In the genomic region with DNA sequence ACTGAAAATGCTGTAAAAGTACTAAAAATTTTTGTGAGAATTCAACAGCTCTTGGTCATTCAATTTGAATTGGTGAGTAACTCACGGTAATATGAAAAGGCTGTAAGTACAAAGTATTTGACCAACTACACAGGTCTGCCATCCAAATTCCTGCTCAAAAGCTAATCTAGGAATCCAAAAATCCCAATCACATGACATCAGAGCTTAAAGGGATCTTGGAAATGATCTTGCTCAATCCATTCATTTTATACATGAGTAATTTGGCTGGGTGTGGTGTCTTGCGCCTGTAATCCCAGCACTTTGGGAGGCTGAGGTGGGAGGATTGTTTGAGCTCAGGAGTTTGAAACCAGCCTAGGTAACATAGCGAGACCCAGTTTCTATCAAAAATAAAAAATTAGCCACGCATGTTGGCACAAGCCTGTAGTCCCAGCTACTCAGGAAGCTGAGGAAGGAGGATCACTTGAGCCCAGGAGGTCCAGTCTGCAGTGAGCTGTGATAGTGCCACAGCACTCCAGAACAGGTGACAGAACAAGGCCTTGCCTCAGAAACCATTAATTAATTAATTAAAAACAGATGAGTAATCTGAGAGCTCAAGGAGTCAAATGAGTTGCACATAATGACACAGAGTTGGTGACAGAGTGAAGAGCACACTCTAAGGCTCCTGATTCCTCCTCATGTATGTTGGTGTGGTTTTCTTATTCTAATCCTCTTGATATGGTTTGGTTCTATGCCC, we compare ENCODE assay signal across 17 cellular contexts. TPM values are rescaled to one million over a fixed set of nuclear protein-coding genes. Genes with fewer than 3 reads are reported as not detected.
DNase-seq lines count a peak whose midpoint lies in the region; ATAC-seq, FAIRE-seq and TF ChIP-seq lines count a peak whose summit lies in the region.
"Had no signal": no experiment of that assay in that cellular context is flagged by ENCODE, and none has a peak within 500 bp of the region (broad histone marks: within the 10 kb centered on the region; RNA-seq: fewer than 3 reads in every experiment).

No MANE protein-coding gene starts in this region.

- H2BK120ac ChIP-seq in trophoblast cell (ENCODE audit: insufficient read depth, low read length, poor library complexity), result no peak overlapping the region

- no peaks in the 10 kb centered on the region for H3K36me3 ChIP-seq in GM23338 (ENCODE audit: insufficient read depth)
- peaks cover 14% of the 10 kb centered on the region for H3K36me3 ChIP-seq in RWPE2 (ENCODE audit: low read depth)
- H3K36me3 ChIP-seq in trophoblast cell (ENCODE audit: control insufficient read depth in 1 of 2, insufficient read depth in 2 of 2, low read length in 2 of 2), result no peaks in the 10 kb centered on the region
- H3K36me3 ChIP-seq: SJCRH30 had no signal

- H3K27me3 Mint-ChIP-seq in GM23338 (ENCODE audit: insufficient read depth, low read depth, poor library complexity), result no peaks in the 10 kb centered on the region
- H3K27me3 Mint-ChIP-seq: progenitor cell of endocrine pancreas had no signal

- no peak for FAIRE-seq in GM12891 (lab: Jason Lieb, UNC)
- FAIRE-seq: TTC549 had no signal

- H3K4me1 Mint-ChIP-seq in GM23338, result peaks cover 9% of the 10 kb centered on the region; the same call in 2 of the 3 replicates

- H2BK12ac ChIP-seq in trophoblast cell (ENCODE audit: low read length), result no peak overlapping the region

- TF ChIP-seq POLR2A in GM12891 (IDR thresholded peaks at IDR 0.05; ENCODE audit: low read depth, low read length), result no peak

- H3K9me2 ChIP-seq in GM23338 (ENCODE audit: insufficient read depth), result no peaks in the 10 kb centered on the region

- H4K8ac ChIP-seq in trophoblast cell (ENCODE audit: low read depth, low read length), result no peak overlapping the region

- DNase-seq in GM23338 (ENCODE audit: low spot score), result no peak
- no peak for DNase-seq in RWPE2 (ENCODE audit: low spot score)
- DNase-seq in epithelial cell of prostate (ENCODE audit: low read depth, low spot score), result no peak
- peak; percentile 45 to 89 for DNase-seq in trophoblast cell
- no peak for DNase-seq in substantia nigra (lab: John Stamatoyannopoulos, UW)
- no peak for DNase-seq in GM12891 (ENCODE audit: insufficient read length, low spot score)
- DNase-seq: activated gamma-delta T cell treated with Interleukin-2 at 50 U/mL for 16 hours; effector memory CD8-positive, alpha-beta T cell; heart right ventricle; left cardiac atrium; NCI-H1048; SJCRH30; stimulated activated CD4-positive, alpha-beta T cell treated with anti-CD3 and anti-CD28 coated beads, Interleukin-15, amount 100 ng/mL, for 24 hours had no signal

- no peak overlapping the region for H2AK5ac ChIP-seq in trophoblast cell (ENCODE audit: low read length)

- H3K36me3 Mint-ChIP-seq in GM23338 (ENCODE audit: low read depth), result no peaks in the 10 kb centered on the region

- H3K4me3 ChIP-seq in GM23338 (no peak overlapping the region), RWPE2 (ENCODE audit: severe bottlenecking) (no peak overlapping the region), trophoblast cell (ENCODE audit: low read depth, low read length) (no peak overlapping the region)
- H3K4me3 ChIP-seq: cardiac muscle cell, heart right ventricle, SJCRH30 had no signal

- H3K4me1 ChIP-seq in GM23338 (ENCODE audit: insufficient read depth) (no peaks in the 10 kb centered on the region), RWPE2 (ENCODE audit: insufficient read depth, poor library complexity, severe bottlenecking) (peaks cover 22% of the 10 kb centered on the region), trophoblast cell (ENCODE audit: control insufficient read depth in 1 of 2, insufficient read depth in 2 of 2, low read length in 2 of 2) (peaks cover 3% of the 10 kb centered on the region in 2 experiments)
- H3K4me1 ChIP-seq: SJCRH30 had no signal

- ATAC-seq in GM23338 (no peak), RWPE2 (ENCODE audit: low read depth) (peak; percentile 30), HG03521 (IDR thresholded peaks at IDR 0.05; ENCODE audit: unreplicated experiment) (no peak)
- ATAC-seq: effector memory CD8-positive, alpha-beta T cell had no signal

- no peak overlapping the region for H3K23ac ChIP-seq in trophoblast cell (ENCODE audit: low read length)

- H3F3A ChIP-seq in GM23338 (replicated peaks; ENCODE audit: low read depth), result no peaks in the 10 kb centered on the region

- no peak overlapping the region for H3K9ac ChIP-seq in trophoblast cell (ENCODE audit: low read length)

- H4K12ac ChIP-seq in trophoblast cell (ENCODE audit: low read depth, low read length), result no peak overlapping the region

- no peak overlapping the region for H3K4ac ChIP-seq in trophoblast cell (ENCODE audit: low read depth, low read length)

- no peak overlapping the region for H3K14ac ChIP-seq in trophoblast cell (ENCODE audit: low read length)

- H3K4me2 ChIP-seq in GM23338 (no peak overlapping the region), trophoblast cell (ENCODE audit: low read length) (no peak overlapping the region)

- H2AFZ ChIP-seq in GM23338 (no peak overlapping the region), trophoblast cell (ENCODE audit: insufficient read depth, low read length, poor library complexity) (no peak overlapping the region)

- peak overlapping the region; percentile 65 for H3K27ac Mint-ChIP-seq in GM23338
- H3K27ac Mint-ChIP-seq: effector memory CD8-positive, alpha-beta T cell; progenitor cell of endocrine pancreas had no signal

- TF ChIP-seq CTCF in GM23338 (conservative IDR thresholded peaks at IDR 0.05; ENCODE audit: low read depth in 2 of 2), result no peak
- TF ChIP-seq CTCF in RWPE2 (IDR thresholded peaks at IDR 0.05; ENCODE audit: poor library complexity, severe bottlenecking), result no peak

- H3K79me1 ChIP-seq in trophoblast cell (ENCODE audit: low read length), result no peaks in the 10 kb centered on the region

- H2BK5ac ChIP-seq in trophoblast cell (ENCODE audit: low read depth, low read length, poor library complexity), result no peak overlapping the region

- H3K9me3 ChIP-seq in RWPE2 (ENCODE audit: severe bottlenecking) (no peaks in the 10 kb centered on the region), trophoblast cell (ENCODE audit: insufficient read depth, low read depth, low read length) (no peaks in the 10 kb centered on the region)
- H3K9me3 ChIP-seq: heart right ventricle, SJCRH30 had no signal

- H3K9me3 Mint-ChIP-seq in GM23338, result no peaks in the 10 kb centered on the region
- H3K9me3 Mint-ChIP-seq: effector memory CD8-positive, alpha-beta T cell had no signal

- no peaks in the 10 kb centered on the region for H3K27me3 ChIP-seq in GM23338 (ENCODE audit: insufficient read depth)
- H3K27me3 ChIP-seq in RWPE2 (ENCODE audit: insufficient read depth, poor library complexity, severe bottlenecking), result no peaks in the 10 kb centered on the region
- no peaks in the 10 kb centered on the region for H3K27me3 ChIP-seq in trophoblast cell (ENCODE audit: insufficient read depth, low read length)
- H3K27me3 ChIP-seq: cardiac muscle cell, heart right ventricle, SJCRH30 had no signal

- H3K27ac ChIP-seq in GM23338 (ENCODE audit: low read depth) (no peak overlapping the region), RWPE2 (ENCODE audit: poor library complexity, severe bottlenecking) (peak overlapping the region; percentile 83), epithelial cell of prostate (peak overlapping the region; percentile 88), trophoblast cell (ENCODE audit: low read depth, low read length) (no peak overlapping the region), substantia nigra (ENCODE audit: low read depth, low read length, poor library complexity, severe bottlenecking) (no peak overlapping the region)
- H3K27ac ChIP-seq: cardiac muscle cell, heart right ventricle, SJCRH30 had no signal

- H3K79me2 ChIP-seq in GM23338 (replicated peaks; ENCODE audit: insufficient read depth) (no peaks in the 10 kb centered on the region; the same call in none of the 2 replicates), trophoblast cell (ENCODE audit: control insufficient read depth, insufficient read depth, low read length, poor library complexity) (no peaks in the 10 kb centered on the region)

- H3K18ac ChIP-seq in trophoblast cell (ENCODE audit: low read length), result no peak overlapping the region

- H3K4me3 Mint-ChIP-seq in GM23338, result no peak overlapping the region
- H3K4me3 Mint-ChIP-seq: effector memory CD8-positive, alpha-beta T cell had no signal

- WGBS in trophoblast cell (ENCODE audit: extremely low coverage, insufficient coverage, insufficient read length), result no CpG with 5 or more reads among the region's 4 CpGs

- H4K91ac ChIP-seq in trophoblast cell (ENCODE audit: low read depth, low read length), result no peak overlapping the region

- no peaks in the 10 kb centered on the region for H4K20me1 ChIP-seq in GM23338 (replicated peaks; ENCODE audit: insufficient read depth)

TF ChIP-seq in GM23338, 12 proteins besides CTCF, POLR2A, EP300 and RAD21 (continues in another document):
- TF ChIP-seq EZH2 (IDR thresholded peaks at IDR 0.05; ENCODE audit: low read depth, unreplicated experiment) (no peak), ETS1 (IDR thresholded peaks at IDR 0.05) (no peak), ZNF331 (CRISPR knock-in tag; IDR thresholded peaks at IDR 0.05; ENCODE audit: low read depth) (no peak), POLR2AphosphoS5 (IDR thresholded peaks at IDR 0.05; ENCODE audit: low read depth) (no peak)

TF ChIP-seq in GM12891, 5 proteins besides CTCF, POLR2A, EP300 and RAD21:
- TF ChIP-seq TAF1 (IDR thresholded peaks at IDR 0.05; ENCODE audit: low read depth, low read length) (no peak), POU2F2 (IDR thresholded peaks at IDR 0.05; ENCODE audit: low read depth, low read length) (no peak), PAX5 (IDR thresholded peaks at IDR 0.05; ENCODE audit: insufficient read depth, low read length, severe bottlenecking) (no peak), SPI1 (IDR thresholded peaks at IDR 0.05; ENCODE audit: low read depth, low read length) (no peak), POLR2AphosphoS5 (IDR thresholded peaks at IDR 0.05; ENCODE audit: low read depth, low read length) (no peak)
TF ChIP-seq in GM12891: peak in this region for 0.

RNA-seq across cellular contexts. Expression of gene SPIRE1, which starts 19.8 kb away (rescaled TPM):
- total RNA-seq in GM23338 (2014; rRNA removed; shearing (Covaris generic)), result 15.5 and 16.6 TPM in 2 replicates
- polyA plus RNA-seq in GM23338 (2016; fragmentation: Nextera tagmentation; extraction: Ambion mirVana), result 2.9 and 5.0 TPM in 2 replicates
- polyA plus RNA-seq in trophoblast cell (2013), result 6.9 and 7.3 TPM in 2 replicates
- 1.4 TPM for polyA plus RNA-seq in GM12891 (2012; ENCODE audit: low read depth, missing spikeins)

Comparison
In these comparisons a context has a peak if more than half of its experiments do, and no peak if none do; other contexts are left out.
1. DNase-seq: peak in trophoblast cell (2 of 2); none in GM23338 (single experiment), RWPE2 (single experiment), epithelial cell of prostate (single experiment), substantia nigra (0 of 49) and GM12891 (single experiment).
2. H3K27ac ChIP-seq: peak in RWPE2 (single experiment) and epithelial cell of prostate (single experiment); none in GM23338 (single experiment), trophoblast cell (single experiment) and substantia nigra (single experiment).